In the genomic region with DNA sequence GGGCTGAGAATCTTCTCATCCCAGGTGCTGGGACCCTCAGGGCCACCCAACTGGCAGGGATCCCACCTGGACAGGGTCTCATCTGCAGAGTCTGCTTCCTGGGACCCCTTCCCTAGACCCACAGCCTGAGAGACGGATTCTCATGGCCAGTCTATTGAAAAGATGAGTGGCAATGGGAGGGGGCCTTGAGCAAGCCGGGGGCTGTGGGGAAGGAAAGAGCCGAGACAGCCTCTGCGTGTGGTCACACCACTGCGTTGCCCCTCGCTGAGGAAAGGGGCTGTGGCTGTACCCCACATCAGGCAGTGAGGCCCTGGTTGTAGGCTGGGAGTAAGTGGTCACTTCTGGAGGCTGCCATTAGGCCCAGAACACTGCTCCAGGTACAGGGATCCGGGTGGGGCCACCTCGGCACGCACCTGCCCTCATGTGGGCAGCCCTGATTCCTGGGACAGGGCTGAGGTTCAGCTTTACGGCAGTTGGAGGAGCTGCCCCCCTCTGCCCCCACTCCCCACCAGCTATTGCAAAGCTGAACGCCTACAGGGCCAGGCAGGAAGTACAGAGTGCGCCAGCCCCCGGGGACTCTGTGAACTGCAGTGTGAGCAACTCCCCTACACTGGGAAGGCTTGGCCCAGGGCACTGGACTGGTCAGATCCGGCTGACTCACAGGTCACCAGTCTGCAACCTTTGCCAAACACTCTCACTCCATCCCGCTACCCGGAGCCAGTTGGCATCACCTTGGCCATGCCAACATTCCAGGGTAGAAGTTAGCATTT, we compare ENCODE assay signal across 1 cellular context.
TF ChIP-seq lines count a peak whose summit lies in the region.

No MANE protein-coding gene starts in this region.

TF ChIP-seq in WTC11, 78 proteins besides CTCF, POLR2A, EP300 and RAD21 (continued from another document):
- TF ChIP-seq, protein P1, sequence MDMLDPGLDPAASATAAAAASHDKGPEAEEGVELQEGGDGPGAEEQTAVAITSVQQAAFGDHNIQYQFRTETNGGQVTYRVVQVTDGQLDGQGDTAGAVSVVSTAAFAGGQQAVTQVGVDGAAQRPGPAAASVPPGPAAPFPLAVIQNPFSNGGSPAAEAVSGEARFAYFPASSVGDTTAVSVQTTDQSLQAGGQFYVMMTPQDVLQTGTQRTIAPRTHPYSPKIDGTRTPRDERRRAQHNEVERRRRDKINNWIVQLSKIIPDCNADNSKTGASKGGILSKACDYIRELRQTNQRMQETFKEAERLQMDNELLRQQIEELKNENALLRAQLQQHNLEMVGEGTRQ (CRISPR knock-in tag; IDR thresholded peaks at IDR 0.05), result no peak
- TF ChIP-seq, protein P2, sequence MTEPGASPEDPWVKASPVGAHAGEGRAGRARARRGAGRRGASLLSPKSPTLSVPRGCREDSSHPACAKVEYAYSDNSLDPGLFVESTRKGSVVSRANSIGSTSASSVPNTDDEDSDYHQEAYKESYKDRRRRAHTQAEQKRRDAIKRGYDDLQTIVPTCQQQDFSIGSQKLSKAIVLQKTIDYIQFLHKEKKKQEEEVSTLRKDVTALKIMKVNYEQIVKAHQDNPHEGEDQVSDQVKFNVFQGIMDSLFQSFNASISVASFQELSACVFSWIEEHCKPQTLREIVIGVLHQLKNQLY (CRISPR knock-in tag; IDR thresholded peaks at IDR 0.05), result no peak
TF ChIP-seq in WTC11: peak in this region for 0.
